Comparison of ENCODE assay signal across 9 cellular contexts in the genomic region with DNA sequence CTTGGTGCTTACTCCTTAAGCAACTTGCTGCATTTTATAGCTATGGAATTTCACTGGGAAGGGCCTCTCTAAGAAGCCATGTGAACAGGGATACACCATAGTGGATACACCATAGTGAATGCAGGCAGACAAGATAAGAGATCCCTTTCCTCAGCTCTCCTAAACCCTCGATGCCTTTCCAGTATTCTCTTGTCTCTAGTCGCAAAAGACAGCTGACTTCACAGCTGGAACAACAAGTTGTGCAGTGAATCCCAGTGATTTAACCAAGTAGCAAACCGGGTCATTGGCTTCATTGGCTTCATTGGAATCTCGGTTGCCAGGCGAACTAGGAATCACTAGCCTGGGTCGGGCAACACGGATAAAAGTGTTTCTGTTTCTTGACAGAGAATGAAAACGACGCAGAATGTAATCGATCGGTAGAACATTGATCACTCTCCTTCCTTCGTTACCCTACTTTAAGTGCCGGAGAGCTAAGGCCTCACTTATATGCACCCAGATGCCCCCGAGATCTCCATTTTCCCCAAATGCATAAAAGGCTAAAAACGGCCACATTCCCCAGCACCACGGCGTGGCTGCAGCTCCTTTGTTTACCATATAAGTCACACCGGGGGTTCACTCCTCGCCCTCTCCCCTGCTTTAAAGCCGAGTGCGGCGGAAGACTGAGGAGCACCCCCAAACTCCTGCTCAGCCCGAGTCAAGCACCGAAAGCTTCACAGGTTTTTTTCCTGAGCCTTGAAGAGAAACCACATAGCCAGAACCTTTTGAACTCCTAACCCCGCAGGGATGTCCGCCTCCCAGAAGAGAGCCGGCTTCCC. TPM values are rescaled to one million over a fixed set of nuclear protein-coding genes. Genes with fewer than 3 reads are reported as not detected.
A peak's percentile ranks its signal among the peaks of the same experiment; 100 is the strongest.
DNase-seq lines count a peak whose midpoint lies in the region; ATAC-seq and TF ChIP-seq lines count a peak whose summit lies in the region.
"Had no signal": no experiment of that assay in that cellular context is flagged by ENCODE, and none has a peak within 500 bp of the region (broad histone marks: within the 10 kb centered on the region; RNA-seq: fewer than 3 reads in every experiment).

No MANE protein-coding gene starts in this region.

- H3K27ac Mint-ChIP-seq in activated T-cell treated with anti-CD3 and anti-CD28 coated beads, Interleukin-2, amount 50 U/mL, for 72 hours, result no peak overlapping the region

- peaks cover 5% of the 10 kb centered on the region for H3K4me1 ChIP-seq in muscle layer of colon (ENCODE audit: insufficient read depth, low read length)
- H3K4me1 ChIP-seq in vagina, result peaks cover 14% of the 10 kb centered on the region
- H3K4me1 ChIP-seq in thyroid gland, result peaks cover 6 to 12% of the 10 kb centered on the region in 2 donors
- peaks cover 0 to 16% (median 9%) of the 10 kb centered on the region in 3 donors for H3K4me1 ChIP-seq in gastroesophageal sphincter

- peak overlapping the region; percentile 59 for H3K9ac ChIP-seq in muscle layer of colon (ENCODE audit: low read length)

- H3K27me3 Mint-ChIP-seq in activated T-cell treated with anti-CD3 and anti-CD28 coated beads, Interleukin-2, amount 50 U/mL, for 72 hours (ENCODE audit: low read depth), result peaks cover 29% of the 10 kb centered on the region

- peak overlapping the region; percentile 65 for H3K27ac ChIP-seq in muscle layer of colon (ENCODE audit: low read depth, low read length)
- peak overlapping the region; percentile 56 for H3K27ac ChIP-seq in vagina
- H3K27ac ChIP-seq in thyroid gland, result peak overlapping the region in 1 of 3 donors; percentile 4
- no peak overlapping the region for H3K27ac ChIP-seq in gastroesophageal sphincter
- H3K27ac ChIP-seq: SK-N-MC had no signal

- DNase-seq in activated T-cell treated with anti-CD3 and anti-CD28 coated beads, Interleukin-2, amount 50 U/mL, for 72 hours, result no peak
- DNase-seq in activated T-cell treated with anti-CD3 and anti-CD28 coated beads, Interleukin-2, amount 50 U/mL, for 48 hours, result no peak
- no peak for DNase-seq in epithelial cell of proximal tubule (ENCODE audit: low read depth)
- DNase-seq in vagina (ENCODE audit: extremely low spot score in 2 of 2), result no peak
- DNase-seq in thyroid gland, result no peak

- peaks cover 0 to 1% of the 10 kb centered on the region in 2 donors for H3K36me3 Mint-ChIP-seq in activated T-cell treated with anti-CD3 and anti-CD28 coated beads, Interleukin-2, amount 50 U/mL, for 72 hours (ENCODE audit: insufficient read depth in 2 of 2)

- H3K9me3 Mint-ChIP-seq in activated T-cell treated with anti-CD3 and anti-CD28 coated beads, Interleukin-2, amount 50 U/mL, for 72 hours, result no peaks in the 10 kb centered on the region

- no peaks in the 10 kb centered on the region for H3K36me3 ChIP-seq in muscle layer of colon (ENCODE audit: insufficient read depth, low read length)
- H3K36me3 ChIP-seq in vagina, result no peaks in the 10 kb centered on the region
- H3K36me3 ChIP-seq in thyroid gland, result no peaks in the 10 kb centered on the region
- H3K36me3 ChIP-seq in gastroesophageal sphincter, result no peaks in the 10 kb centered on the region

- H3K9me3 ChIP-seq in muscle layer of colon (ENCODE audit: low read length) (no peaks in the 10 kb centered on the region), vagina (no peaks in the 10 kb centered on the region), thyroid gland (no peaks in the 10 kb centered on the region), gastroesophageal sphincter (no peaks in the 10 kb centered on the region)

- intact Hi-C loops in vagina (cut with DNase I), result no loop called here
- intact Hi-C loops in thyroid gland (cut with DNase I), result no loop called here

- peak overlapping the region; percentile 2 to 50 for H3K4me3 Mint-ChIP-seq in activated T-cell treated with anti-CD3 and anti-CD28 coated beads, Interleukin-2, amount 50 U/mL, for 72 hours

- WGBS in thyroid gland, 2 donors, result 14 to 18% methylated on average over 27 of the region's 27 CpGs
- 13 to 28% methylated on average over 16 to 17 of the region's 27 CpGs for WGBS in gastroesophageal sphincter (ENCODE audit: low coverage in 1 of 2), 2 donors

- TF ChIP-seq CTCF in epithelial cell of proximal tubule (conservative IDR thresholded peaks at IDR 0.05; ENCODE audit: low read depth, low read length) (no peak), vagina (IDR thresholded peaks at IDR 0.05) (no peak), thyroid gland (IDR thresholded peaks at IDR 0.05) (no peak), gastroesophageal sphincter (IDR thresholded peaks at IDR 0.05) (no peak)

- peaks cover 7% of the 10 kb centered on the region for H3K4me1 Mint-ChIP-seq in activated T-cell treated with anti-CD3 and anti-CD28 coated beads, Interleukin-2, amount 50 U/mL, for 72 hours (ENCODE audit: low read depth)

- H3K27me3 ChIP-seq in muscle layer of colon (ENCODE audit: control insufficient read depth in 1 of 2, insufficient read depth in 2 of 2, low read length in 2 of 2) (no peaks in the 10 kb centered on the region), vagina (no peaks in the 10 kb centered on the region), thyroid gland (peaks cover 6% of the 10 kb centered on the region), gastroesophageal sphincter (peaks cover 34% of the 10 kb centered on the region)

- TF ChIP-seq POLR2A in vagina (IDR thresholded peaks at IDR 0.05) (no peak), thyroid gland (IDR thresholded peaks at IDR 0.05) (no peak), gastroesophageal sphincter (IDR thresholded peaks at IDR 0.05) (no peak)

- ATAC-seq in activated T-cell treated with anti-CD3 and anti-CD28 coated beads, Interleukin-2, amount 50 U/mL, for 72 hours (replicated peaks in 1 of 2), result no peak
- ATAC-seq in HG03460 (IDR thresholded peaks at IDR 0.05; ENCODE audit: unreplicated experiment) (no peak), gastroesophageal sphincter (no peak)

- no peak for TF ChIP-seq EP300 in gastroesophageal sphincter (IDR thresholded peaks at IDR 0.05)

- H3K4me3 ChIP-seq in epithelial cell of proximal tubule (ENCODE audit: low read depth, low read length) (peak overlapping the region; percentile 57), muscle layer of colon (ENCODE audit: low read depth in 1 of 2, low read length in 2 of 2) (peak overlapping the region; percentile 57 to 83), vagina (peak overlapping the region; percentile 55 to 74), thyroid gland (replicated peaks in 1 of 3) (peak overlapping the region in 1 of 3 donors; percentile 28), gastroesophageal sphincter (peak overlapping the region in 1 of 2 donors; percentile 51)
- H3K4me3 ChIP-seq: SK-N-MC had no signal

RNA-seq across cellular contexts. Expression of gene TRPC4, which starts 0.7 kb away (rescaled TPM):
- not detected for total RNA-seq in activated T-cell treated with anti-CD3 and anti-CD28 coated beads, Interleukin-2, amount 50 U/mL, for 72 hours
- total RNA-seq in epithelial cell of proximal tubule (2.4 and 7.0 TPM in 2 replicates), vagina (8.3 TPM), thyroid gland (1 to 10 TPM in 2 of 4 donors, under 1 TPM in 2; 0.11 to 3.2 (median 0.79) TPM), gastroesophageal sphincter (1 to 10 TPM in 1 of 4 donors, under 1 TPM in 2, not detected in 1; 0.31 to 1.1 (median 0.87) TPM)

Comparison
In these comparisons a context has a peak if more than half of its experiments do, and no peak if none do; other contexts are left out.
1. H3K27ac ChIP-seq: peak in muscle layer of colon (single experiment) and vagina (single experiment); none in gastroesophageal sphincter (0 of 4).